In genomic region chr7:108097703-108098102, GRCh38 we compare ENCODE assay signal across 9 cellular contexts. TPM values are rescaled to one million over a fixed set of nuclear protein-coding genes. Genes with fewer than 3 reads are reported as not detected.
A peak's percentile ranks its signal among the peaks of the same experiment; 100 is the strongest.
DNase-seq lines count a peak whose midpoint lies in the region; ATAC-seq and TF ChIP-seq lines count a peak whose summit lies in the region.
"Had no signal": no experiment of that assay in that cellular context is flagged by ENCODE, and none has a peak within 500 bp of the region (broad histone marks: within the 10 kb centered on the region; RNA-seq: fewer than 3 reads in every experiment).

No MANE protein-coding gene starts in this region.

- no peak for TF ChIP-seq POLR2A in HCT116 (IDR thresholded peaks at IDR 0.05; ENCODE audit: borderline replicate concordance, extremely low read depth, insufficient read depth, insufficient read length)
- TF ChIP-seq POLR2A in vagina (IDR thresholded peaks at IDR 0.05), result no peak

- no peaks in the 10 kb centered on the region for H4K20me1 ChIP-seq in HCT116 (ENCODE audit: insufficient read depth)

- H3K9ac ChIP-seq in HCT116 (ENCODE audit: low read length), result no peak overlapping the region

- TF ChIP-seq CTCF in AG04450 (IDR thresholded peaks at IDR 0.05; ENCODE audit: low read depth, low read length) (peak; percentile 16; the same call in 1 of the 2 replicates), HCT116 (IDR thresholded peaks at IDR 0.05 in 2 of 3, conservative IDR thresholded peaks at IDR 0.05 in 1 of 3; ENCODE audit: borderline replicate concordance in 1 of 3, insufficient read depth in 1 of 3, low read depth in 2 of 3, low read length in 2 of 3) (peak; percentile 27 to 72 (median 66); a peak in 5 of 6 replicates), VCaP (conservative IDR thresholded peaks at IDR 0.05) (peak; percentile 52), vagina (IDR thresholded peaks at IDR 0.05) (no peak)

- H3K79me2 ChIP-seq in HCT116 (ENCODE audit: insufficient read depth, low read length), result no peaks in the 10 kb centered on the region

- H3K4me1 ChIP-seq in HCT116 (ENCODE audit: control insufficient read depth in 1 of 2, insufficient read depth in 2 of 2, low read length in 2 of 2), result no peaks in the 10 kb centered on the region
- H3K4me1 ChIP-seq in vagina, result peaks cover 20% of the 10 kb centered on the region

- no peaks in the 10 kb centered on the region for H3K27me3 ChIP-seq in AG04450 (ENCODE audit: control insufficient read depth, insufficient read depth, low read length)
- H3K27me3 ChIP-seq in HCT116 (ENCODE audit: insufficient read depth, low read length), result no peaks in the 10 kb centered on the region
- H3K27me3 ChIP-seq in vagina, result no peaks in the 10 kb centered on the region

- H3K36me3 ChIP-seq in HCT116 (ENCODE audit: control insufficient read depth in 1 of 2, insufficient read depth in 2 of 2, low read length in 2 of 2) (no peaks in the 10 kb centered on the region), vagina (no peaks in the 10 kb centered on the region)

- BruUV-seq in HCT116 (replicated peaks; lab: Mats Ljungman, UMichigan), result no TSS peak

- DNase-seq in AG04450 (ENCODE audit: low read depth, low spot score) (no peak), HCT116 (ENCODE audit: low read depth, low spot score) (peak; percentile 19), kidney tubule cell (ENCODE audit: low spot score) (peak; percentile 57), GDM1 (lab: John Stamatoyannopoulos, UW) (no peak), vagina (ENCODE audit: extremely low spot score in 2 of 2) (no peak), NCI-H345 treated with DMSO at 0.1 percent for 48 hours (lab: John Stamatoyannopoulos, UW; ENCODE audit: unreplicated experiment) (no peak)
- DNase-seq: nucleus accumbens had no signal

- no peak overlapping the region for H2AFZ ChIP-seq in HCT116 (ENCODE audit: low read depth, low read length, poor library complexity, severe bottlenecking)

- CTCF ChIA-PET in AG04450 (lab: Charles Lee), result no interaction called here
- CTCF ChIA-PET in HCT116 (lab: Charles Lee), result interaction anchor here (1.1 kb wide), 1 partner anchor 48 kb away, joined by 3 read pairs; no protein-coding TSS in a partner anchor

- ATAC-seq in HCT116 (peak; percentile 71), HG02970 (IDR thresholded peaks at IDR 0.05; ENCODE audit: low FRiP score, unreplicated experiment) (no peak)

- H3K4me2 ChIP-seq in HCT116 (ENCODE audit: low read length), result no peak overlapping the region

- no peaks in the 10 kb centered on the region for H3K9me3 ChIP-seq in AG04450 (ENCODE audit: control insufficient read depth, insufficient read depth, low read length)
- no peaks in the 10 kb centered on the region for H3K9me3 ChIP-seq in HCT116 (ENCODE audit: control insufficient read depth in 1 of 2, insufficient read depth in 1 of 2, low read depth in 1 of 2, low read length in 2 of 2)
- no peaks in the 10 kb centered on the region for H3K9me3 ChIP-seq in vagina

- RAD21 ChIA-PET in HCT116 (lab: Charles Lee; ENCODE audit: low non-redundant PET in 1 of 2, low total read pairs in 2 of 2, uncharacterized antibody in 2 of 2, unreplicated experiment in 2 of 2), result no interaction called here

- peak; percentile 49 for TF ChIP-seq RAD21 in HCT116 (IDR thresholded peaks at IDR 0.05; ENCODE audit: low read depth)

- POLR2A ChIA-PET in AG04450 (lab: Yijun Ruan, JAX) (no interaction called here), HCT116 (lab: Charles Lee) (no interaction called here)

- H3K9me2 ChIP-seq in HCT116 (ENCODE audit: insufficient read depth), result no peaks in the 10 kb centered on the region

- intact Hi-C loops in HCT116 (cut with micrococcal nuclease), result no loop called here
- intact Hi-C loops in vagina (cut with DNase I), result no loop called here

- H3K27ac ChIP-seq in AG04450 (ENCODE audit: low read depth, low read length) (no peak overlapping the region), HCT116 (ENCODE audit: low read depth, low read length) (no peak overlapping the region), VCaP (peak overlapping the region; percentile 98; the same call in 1 of the 2 replicates), vagina (no peak overlapping the region)

- no peak overlapping the region for H3K4me3 ChIP-seq in AG04450 (ENCODE audit: low read depth, low read length)
- no peak overlapping the region for H3K4me3 ChIP-seq in HCT116 (replicated peaks in 1 of 2; ENCODE audit: low read depth in 1 of 2, low read length in 2 of 2)
- H3K4me3 ChIP-seq in vagina, result no peak overlapping the region

TF ChIP-seq in HCT116, 20 proteins besides CTCF, POLR2A, EP300 and RAD21:
- TF ChIP-seq ZNF274 (IDR thresholded peaks at IDR 0.05; ENCODE audit: low read depth, low read length) (no peak), EZH2 (IDR thresholded peaks at IDR 0.05) (no peak), MAX (IDR thresholded peaks at IDR 0.05) (no peak), REST (IDR thresholded peaks at IDR 0.05; ENCODE audit: low read depth) (no peak), YY1 (IDR thresholded peaks at IDR 0.05; ENCODE audit: extremely low read depth, insufficient replicate concordance, low read depth, low read length) (no peak)

RNA-seq across cellular contexts. Expression of gene LAMB4, which starts 32.5 kb away (rescaled TPM):
- polyA plus RNA-seq in AG04450 (2011; rRNA removed), result 0.30 and 0.33 TPM in 2 replicates
- polyA minus RNA-seq in AG04450 (2011; rRNA and poly(A)+ RNA removed), result 0.04 and 0.18 TPM in 2 replicates
- total RNA-seq in HCT116 (2021; ENCODE audit: unreplicated experiment) (not detected), vagina (0.74 TPM)
- not detected in 2 replicates for polyA plus RNA-seq in HCT116 (2012)

Comparison
In these comparisons a context has a peak if more than half of its experiments do, and no peak if none do; other contexts are left out.
1. DNase-seq: peak in HCT116 (single experiment) and kidney tubule cell (single experiment); none in AG04450 (single experiment), GDM1 (single experiment), vagina (0 of 2) and NCI-H345 treated with DMSO at 0.1 percent for 48 hours (single experiment).
2. CTCF ChIP-seq: peak in AG04450 (single experiment), HCT116 (3 of 3) and VCaP (single experiment); none in vagina (0 of 3).